In genomic region chr6:107641500-107641931, GRCh38 we compare ENCODE assay signal across 1 cellular context.
TF ChIP-seq lines count a peak whose summit lies in the region.

No MANE protein-coding gene starts in this region.

TF ChIP-seq in WTC11, 78 proteins besides CTCF, POLR2A, EP300 and RAD21 (continued from another document):
- no peak for TF ChIP-seq FOXP4 (CRISPR knock-in tag; IDR thresholded peaks at IDR 0.05)
- TF ChIP-seq AFF4 (CRISPR knock-in tag; IDR thresholded peaks at IDR 0.05; ENCODE audit: borderline replicate concordance), result no peak
- no peak for TF ChIP-seq JAZF1 (CRISPR knock-in tag; IDR thresholded peaks at IDR 0.05)
- TF ChIP-seq ZNF263 (CRISPR knock-in tag; IDR thresholded peaks at IDR 0.05; ENCODE audit: low read depth), result no peak
- no peak for TF ChIP-seq ZNF396 (CRISPR knock-in tag; IDR thresholded peaks at IDR 0.05; ENCODE audit: borderline replicate concordance)
- no peak for TF ChIP-seq ZNF425 (CRISPR knock-in tag; conservative IDR thresholded peaks at IDR 0.05)
- no peak for TF ChIP-seq ATF1 (CRISPR knock-in tag; IDR thresholded peaks at IDR 0.05)
- TF ChIP-seq FOXJ3 (CRISPR knock-in tag; IDR thresholded peaks at IDR 0.05; ENCODE audit: borderline replicate concordance), result no peak
TF ChIP-seq in WTC11: peak in this region for 0.
